24 cellular contexts compared by ENCODE assay signal in genomic region chr4:2095236-2096072, GRCh38. TPM values are rescaled to one million over a fixed set of nuclear protein-coding genes. Genes with fewer than 3 reads are reported as not detected.
A peak's percentile ranks its signal among the peaks of the same experiment; 100 is the strongest.
DNase-seq lines count a peak whose midpoint lies in the region; ATAC-seq, FAIRE-seq and TF ChIP-seq lines count a peak whose summit lies in the region.
"Had no signal": no experiment of that assay in that cellular context is flagged by ENCODE, and none has a peak within 500 bp of the region (broad histone marks: within the 10 kb centered on the region; RNA-seq: fewer than 3 reads in every experiment).

No MANE protein-coding gene starts in this region.

- H3K79me2 ChIP-seq in keratinocyte (ENCODE audit: control insufficient read depth, insufficient read depth, low read length): no peaks in the 10 kb centered on the region

- no peak for FAIRE-seq in keratinocyte (lab: Jason Lieb, UNC)

- peak; percentile 86 for ATAC-seq in RWPE2 (ENCODE audit: low read depth)
- peak; percentile 19 for ATAC-seq in upper lobe of right lung
- ATAC-seq in activated T-helper 17 cell treated with anti-CD3 and anti-CD28 coated beads, Interleukin-2, amount 50 U/mL, for 72 hours (replicated peaks): no peak
- ATAC-seq: activated T-cell treated with anti-CD3 and anti-CD28 coated beads, Interleukin-2, amount 50 U/mL, for 72 hours; effector memory CD8-positive, alpha-beta T cell; naive thymus-derived CD8-positive, alpha-beta T cell had no signal

- no peak overlapping the region for H3K9ac ChIP-seq in keratinocyte (ENCODE audit: control insufficient read depth, extremely low read depth, insufficient read depth, low read length)

- no peak overlapping the region for H2AFZ ChIP-seq in keratinocyte (ENCODE audit: control insufficient read depth, low read length)

- H3K4me3 Mint-ChIP-seq in activated T-helper 17 cell treated with anti-CD3 and anti-CD28 coated beads, Interleukin-2, amount 50 U/mL, for 72 hours: no peak overlapping the region
- H3K4me3 Mint-ChIP-seq: activated naive CD4-positive, alpha-beta T cell treated with anti-CD3 and anti-CD28 coated beads, Interleukin-2, amount 50 U/mL, for 24 hours; activated T-cell treated with anti-CD3 and anti-CD28 coated beads, Interleukin-2, amount 50 U/mL, for 72 hours; CD4-positive, alpha-beta memory T cell; effector memory CD8-positive, alpha-beta T cell; naive thymus-derived CD8-positive, alpha-beta T cell had no signal

- H3K27me3 ChIP-seq in RWPE2 (ENCODE audit: insufficient read depth, poor library complexity, severe bottlenecking): no peaks in the 10 kb centered on the region
- H3K27me3 ChIP-seq in keratinocyte (ENCODE audit: control insufficient read depth, extremely low read depth, insufficient read depth, low read length): peaks cover 9% of the 10 kb centered on the region
- H3K27me3 ChIP-seq in upper lobe of right lung: no peaks in the 10 kb centered on the region
- H3K27me3 ChIP-seq: SJSA1, suprapubic skin had no signal

- H3K9me3 ChIP-seq in RWPE2 (ENCODE audit: severe bottlenecking): peaks cover 5% of the 10 kb centered on the region
- H3K9me3 ChIP-seq in keratinocyte (ENCODE audit: control insufficient read depth, low read depth, low read length): peaks cover 2% of the 10 kb centered on the region
- H3K9me3 ChIP-seq in upper lobe of right lung: no peaks in the 10 kb centered on the region
- H3K9me3 ChIP-seq: HAP-1, SJSA1, suprapubic skin had no signal

- no peak overlapping the region for H3K27ac Mint-ChIP-seq in activated T-helper 17 cell treated with anti-CD3 and anti-CD28 coated beads, Interleukin-2, amount 50 U/mL, for 72 hours
- H3K27ac Mint-ChIP-seq: activated naive CD4-positive, alpha-beta T cell treated with anti-CD3 and anti-CD28 coated beads, Interleukin-2, amount 50 U/mL, for 24 hours; activated T-cell treated with anti-CD3 and anti-CD28 coated beads, Interleukin-2, amount 50 U/mL, for 72 hours; CD4-positive, alpha-beta memory T cell; effector memory CD8-positive, alpha-beta T cell had no signal

- TF ChIP-seq CTCF in RWPE2 (IDR thresholded peaks at IDR 0.05; ENCODE audit: poor library complexity, severe bottlenecking): no peak
- TF ChIP-seq CTCF in keratinocyte (optimal IDR thresholded peaks at IDR 0.05 in 1 of 3, IDR thresholded peaks at IDR 0.05 in 1 of 3, conservative IDR thresholded peaks at IDR 0.05 in 1 of 3; ENCODE audit: extremely low read depth in 1 of 3, insufficient read depth in 2 of 3, low read length in 3 of 3): no peak
- TF ChIP-seq CTCF in upper lobe of right lung (IDR thresholded peaks at IDR 0.05): no peak

- H3K36me3 Mint-ChIP-seq in activated T-helper 17 cell treated with anti-CD3 and anti-CD28 coated beads, Interleukin-2, amount 50 U/mL, for 72 hours (ENCODE audit: low read depth): no peaks in the 10 kb centered on the region

- no peak overlapping the region for H3K27ac ChIP-seq in RWPE2 (ENCODE audit: poor library complexity, severe bottlenecking)
- H3K27ac ChIP-seq in keratinocyte (ENCODE audit: control insufficient read depth, insufficient read depth, low read length): no peak overlapping the region
- H3K27ac ChIP-seq in upper lobe of right lung: no peak overlapping the region
- H3K27ac ChIP-seq: SJSA1, suprapubic skin had no signal

- H3K4me3 ChIP-seq in RWPE2 (ENCODE audit: severe bottlenecking) (no peak overlapping the region), keratinocyte (ENCODE audit: control insufficient read depth in 2 of 3, extremely low read depth in 1 of 3, insufficient read depth in 2 of 3, low read depth in 1 of 3, low read length in 3 of 3) (no peak overlapping the region), upper lobe of right lung (no peak overlapping the region)
- H3K4me3 ChIP-seq: HAP-1, SJSA1, suprapubic skin had no signal

- H3K4me2 ChIP-seq in keratinocyte (ENCODE audit: control insufficient read depth, extremely low read depth, insufficient read depth, low read depth, low read length): peak overlapping the region; percentile 19

- H3K9me1 ChIP-seq in keratinocyte (ENCODE audit: control insufficient read depth, extremely low read depth, insufficient read depth, low read length): no peaks in the 10 kb centered on the region

- H3K4me1 Mint-ChIP-seq in activated T-helper 17 cell treated with anti-CD3 and anti-CD28 coated beads, Interleukin-2, amount 50 U/mL, for 72 hours: no peaks in the 10 kb centered on the region
- H3K4me1 Mint-ChIP-seq: activated naive CD4-positive, alpha-beta T cell treated with anti-CD3 and anti-CD28 coated beads, Interleukin-2, amount 50 U/mL, for 24 hours; CD4-positive, alpha-beta memory T cell; naive thymus-derived CD8-positive, alpha-beta T cell had no signal

- H3K9me3 Mint-ChIP-seq in activated T-helper 17 cell treated with anti-CD3 and anti-CD28 coated beads, Interleukin-2, amount 50 U/mL, for 72 hours: peaks cover 6% of the 10 kb centered on the region
- H3K9me3 Mint-ChIP-seq: activated T-cell treated with anti-CD3 and anti-CD28 coated beads, Interleukin-2, amount 50 U/mL, for 72 hours had no signal

- intact Hi-C loops in upper lobe of right lung (cut with DNase I): no loop called here

- peak; percentile 63 for DNase-seq in HK-2 (ENCODE audit: unreplicated experiment)
- DNase-seq in RWPE2 (ENCODE audit: low spot score): no peak
- peak; percentile 21 for DNase-seq in keratinocyte (ENCODE audit: low read depth, low spot score)
- no peak for DNase-seq in upper lobe of right lung
- no peak for DNase-seq in NOMO-1 (lab: John Stamatoyannopoulos, UW; ENCODE audit: unreplicated experiment in 2 of 2)
- DNase-seq in NCI-H2029 treated with DMSO at 0.1 percent for 48 hours (lab: John Stamatoyannopoulos, UW): no peak
- DNase-seq: activated CD4-positive, alpha-beta T cell treated with anti-CD3 and anti-CD28 coated beads for 4 hours; activated T-cell treated with anti-CD3 and anti-CD28 coated beads, Interleukin-2, amount 50 U/mL, for 72 hours; DMS 273 treated with DMSO at 0.1 percent for 48 hours; effector memory CD8-positive, alpha-beta T cell; GDM1; glutamatergic neuron; Karpas-422; naive thymus-derived CD8-positive, alpha-beta T cell; NCI-H1092; NCI-H2081; NCI-H345; OCI-M1 had no signal

- H3K4me1 ChIP-seq in RWPE2 (ENCODE audit: insufficient read depth, poor library complexity, severe bottlenecking): no peaks in the 10 kb centered on the region
- H3K4me1 ChIP-seq in keratinocyte (ENCODE audit: control insufficient read depth, extremely low read depth, insufficient read depth, low read length): peaks cover 6% of the 10 kb centered on the region
- no peaks in the 10 kb centered on the region for H3K4me1 ChIP-seq in upper lobe of right lung
- H3K4me1 ChIP-seq: HAP-1, SJSA1, suprapubic skin had no signal

- H3K27me3 Mint-ChIP-seq in activated T-helper 17 cell treated with anti-CD3 and anti-CD28 coated beads, Interleukin-2, amount 50 U/mL, for 72 hours: peaks cover 2% of the 10 kb centered on the region
- H3K27me3 Mint-ChIP-seq: activated naive CD4-positive, alpha-beta T cell treated with anti-CD3 and anti-CD28 coated beads, Interleukin-2, amount 50 U/mL, for 24 hours had no signal

- no peaks in the 10 kb centered on the region for H3K36me3 ChIP-seq in RWPE2 (ENCODE audit: low read depth)
- H3K36me3 ChIP-seq in keratinocyte (ENCODE audit: control insufficient read depth in 2 of 2, extremely low read depth in 1 of 2, insufficient read depth in 2 of 2, low read length in 2 of 2): no peaks in the 10 kb centered on the region
- H3K36me3 ChIP-seq in upper lobe of right lung: no peaks in the 10 kb centered on the region
- H3K36me3 ChIP-seq: HAP-1, SJSA1, suprapubic skin had no signal

- no peaks in the 10 kb centered on the region for H4K20me1 ChIP-seq in keratinocyte (ENCODE audit: control insufficient read depth, extremely low read depth, insufficient read depth, low read length)

- dilution Hi-C loops in keratinocyte (cut with MboI; ENCODE audit: extremely low pct_ligation_motif_present, low sequenced_read_pairs): no loop called here

RNA-seq across cellular contexts. Expression of gene NAT8L, which starts 36.3 kb away (rescaled TPM):
- polyA plus RNA-seq in keratinocyte: 0.01 to 0.18 TPM (median 0.01 TPM) in 3 replicates
- 0.06 TPM for polyA plus RNA-seq in keratinocyte (2011; ENCODE audit: low read depth)
- 0.10 and 0.21 TPM in 2 replicates for polyA plus RNA-seq in keratinocyte (2011; cell fraction: cytosol; rRNA removed)
- polyA plus RNA-seq in keratinocyte (2011; cell fraction: nucleus; rRNA removed): 0.76 and 1.1 TPM in 2 replicates
- polyA plus RNA-seq in keratinocyte (2012; ENCODE audit: low replicate concordance): 0.05 and 0.11 TPM in 2 replicates
- polyA minus RNA-seq in keratinocyte: 0.66 to 0.70 TPM in 2 of 3 replicates, not detected in the other
- polyA minus RNA-seq in keratinocyte (2011; cell fraction: cytosol; rRNA and poly(A)+ RNA removed): 0.96 TPM
- 0.63 and 0.78 TPM in 2 replicates for polyA minus RNA-seq in keratinocyte (2011; cell fraction: nucleus; rRNA and poly(A)+ RNA removed)
- 0.46 TPM for total RNA-seq in upper lobe of right lung
- total RNA-seq in activated T-helper 17 cell treated with anti-CD3 and anti-CD28 coated beads, Interleukin-2, amount 50 U/mL, for 72 hours: under 1 TPM in 1 of 2 donors, not detected in 1; 0.22 TPM
- total RNA-seq: CD4-positive, alpha-beta memory T cell; SJSA1 had no signal
- polyA plus RNA-seq: CD4-positive, alpha-beta memory T cell; naive thymus-derived CD8-positive, alpha-beta T cell had no signal

Comparison
In these comparisons a context has a peak if more than half of its experiments do, and no peak if none do; other contexts are left out.
1. DNase-seq: peak in HK-2 (single experiment) and keratinocyte (single experiment); none in RWPE2 (single experiment), upper lobe of right lung (single experiment), NOMO-1 (0 of 2) and NCI-H2029 treated with DMSO at 0.1 percent for 48 hours (single experiment).